In the genomic region with DNA sequence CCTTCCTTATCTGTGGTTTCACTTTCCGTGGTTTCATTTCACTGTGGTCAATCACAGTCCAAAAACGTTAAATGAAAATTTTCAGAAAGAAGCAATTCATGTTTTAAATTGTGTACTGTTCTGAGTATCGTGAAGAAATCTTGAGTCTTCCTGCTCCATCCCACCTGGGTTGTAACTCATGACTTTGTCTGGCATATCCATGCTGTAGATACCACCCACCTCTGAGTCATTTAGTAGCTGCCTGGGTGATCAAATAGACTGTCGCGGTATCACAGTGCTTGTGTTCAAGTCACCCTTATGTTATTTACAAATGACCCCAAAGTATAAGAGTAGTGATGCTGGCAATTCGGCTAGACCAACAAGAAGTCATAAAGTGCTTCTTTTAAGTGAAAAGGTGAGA, we compare ENCODE assay signal across 22 cellular contexts.
DNase-seq lines count a peak whose midpoint lies in the region; ATAC-seq and TF ChIP-seq lines count a peak whose summit lies in the region.
"Had no signal": no experiment of that assay in that cellular context is flagged by ENCODE, and none has a peak within 500 bp of the region (broad histone marks: within the 10 kb centered on the region; RNA-seq: fewer than 3 reads in every experiment).

No MANE protein-coding gene starts in this region.

- intact Hi-C loops in posterior vena cava (cut with DNase I): no loop called here
- intact Hi-C loops in MCF 10A (cut with micrococcal nuclease): no loop called here

- no peak for ATAC-seq in HG03139 (IDR thresholded peaks at IDR 0.05; ENCODE audit: unreplicated experiment)
- ATAC-seq: GM12878 had no signal

- peaks cover 0 to 11% (median 10%) of the 10 kb centered on the region in 10 experiments; a peak in 8 of 20 replicates for H3K4me1 ChIP-seq in BLaER1 treated with 17β-estradiol and CSF1 and Interleukin-3, amounts not matched to agents 10 nM and 100 nM
- peaks cover 10% of the 10 kb centered on the region for H3K4me1 ChIP-seq in OCI-LY3 (ENCODE audit: low read length)
- H3K4me1 ChIP-seq: BE2C had no signal

- no peak overlapping the region for H3K27ac Mint-ChIP-seq in MCF 10A (ENCODE audit: low read depth, unreplicated experiment)
- H3K27ac Mint-ChIP-seq: CD14-positive monocyte; CD4-positive, alpha-beta memory T cell; CD4-positive, CD25-positive, alpha-beta regulatory T cell; CD8-positive, alpha-beta memory T cell had no signal

- BruUV-seq in MCF 10A (replicated peaks; lab: Mats Ljungman, UMichigan): no TSS peak

- peak overlapping the region in 10 of 11 experiments; percentile 1 to 57 (median 20); a peak in 15 of 22 replicates for H3K4me2 ChIP-seq in BLaER1 treated with 17β-estradiol and CSF1 and Interleukin-3, amounts not matched to agents 10 nM and 100 nM
- H3K4me2 ChIP-seq in OCI-LY3 (ENCODE audit: low read length): peak overlapping the region; percentile 31; the same call in 1 of the 2 replicates

- no peaks in the 10 kb centered on the region for H3K79me2 ChIP-seq in OCI-LY3 (ENCODE audit: low read length)

- no peaks in the 10 kb centered on the region for H3K4me1 Mint-ChIP-seq in MCF 10A (ENCODE audit: insufficient read depth, unreplicated experiment)
- H3K4me1 Mint-ChIP-seq: CD14-positive monocyte; CD4-positive, alpha-beta memory T cell; CD4-positive, CD25-positive, alpha-beta regulatory T cell; CD8-positive, alpha-beta memory T cell had no signal

- no peaks in the 10 kb centered on the region for H3K9me3 ChIP-seq in BLaER1 treated with 17β-estradiol and CSF1 and Interleukin-3, amounts not matched to agents 10 nM and 100 nM (replicated peaks in 1 of 11)
- H3K9me3 ChIP-seq in OCI-LY3 (ENCODE audit: insufficient read depth, low read length): no peaks in the 10 kb centered on the region
- H3K9me3 ChIP-seq: BE2C had no signal

- H4K20me1 ChIP-seq in BLaER1 treated with 17β-estradiol and CSF1 and Interleukin-3, amounts not matched to agents 10 nM and 100 nM: no peaks in the 10 kb centered on the region
- H4K20me1 ChIP-seq in OCI-LY3 (ENCODE audit: insufficient read depth, low read length): no peaks in the 10 kb centered on the region

- H3K4me3 ChIP-seq in BLaER1 treated with 17β-estradiol and CSF1 and Interleukin-3, amounts not matched to agents 10 nM and 100 nM: no peak overlapping the region
- no peak overlapping the region for H3K4me3 ChIP-seq in OCI-LY3 (ENCODE audit: low read length)
- H3K4me3 ChIP-seq: GM12878 had no signal

- no peaks in the 10 kb centered on the region for H3K27me3 ChIP-seq in BLaER1 treated with 17β-estradiol and CSF1 and Interleukin-3, amounts not matched to agents 10 nM and 100 nM
- no peaks in the 10 kb centered on the region for H3K27me3 ChIP-seq in OCI-LY3 (ENCODE audit: low read depth, low read length)
- H3K27me3 ChIP-seq: BE2C had no signal

- H3K4me3 Mint-ChIP-seq in MCF 10A (ENCODE audit: unreplicated experiment): no peak overlapping the region
- H3K4me3 Mint-ChIP-seq: CD14-positive monocyte; CD4-positive, CD25-positive, alpha-beta regulatory T cell; CD8-positive, alpha-beta memory T cell had no signal

- H3K36me3 ChIP-seq in BLaER1 treated with 17β-estradiol and CSF1 and Interleukin-3, amounts not matched to agents 10 nM and 100 nM: no peaks in the 10 kb centered on the region
- no peaks in the 10 kb centered on the region for H3K36me3 ChIP-seq in OCI-LY3 (replicated peaks; ENCODE audit: low read depth, low read length)
- H3K36me3 ChIP-seq: BE2C had no signal

- 0 out of 2 replicates have a peak overlapping the region, but pooled peaks have one; percentile 34 for H2AFZ ChIP-seq in OCI-LY3 (ENCODE audit: low read depth, low read length)

- no peaks in the 10 kb centered on the region for H3K27me3 Mint-ChIP-seq in MCF 10A (ENCODE audit: insufficient read depth, unreplicated experiment)
- H3K27me3 Mint-ChIP-seq: CD4-positive, CD25-positive, alpha-beta regulatory T cell had no signal

- H3K9ac ChIP-seq in BLaER1 treated with 17β-estradiol and CSF1 and Interleukin-3, amounts not matched to agents 10 nM and 100 nM: no peak overlapping the region
- H3K9ac ChIP-seq in OCI-LY3 (ENCODE audit: low read length): no peak overlapping the region

- H3K27ac ChIP-seq in BLaER1 treated with 17β-estradiol and CSF1 and Interleukin-3, amounts not matched to agents 10 nM and 100 nM: no peak overlapping the region
- no peak overlapping the region for H3K27ac ChIP-seq in OCI-LY3 (ENCODE audit: low read length)

- POLR2A ChIA-PET in MCF 10A (lab: Yijun Ruan, JAX): no interaction called here

- no peaks in the 10 kb centered on the region for H3K36me3 Mint-ChIP-seq in MCF 10A (ENCODE audit: insufficient read depth, unreplicated experiment)
- H3K36me3 Mint-ChIP-seq: CD14-positive monocyte; CD4-positive, alpha-beta memory T cell; CD4-positive, CD25-positive, alpha-beta regulatory T cell; CD8-positive, alpha-beta memory T cell had no signal

- TF ChIP-seq CTCF in OCI-LY3 (IDR thresholded peaks at IDR 0.05; ENCODE audit: low read depth, low read length) (no peak), MCF 10A (IDR thresholded peaks at IDR 0.05; ENCODE audit: unreplicated experiment) (no peak)

- peaks cover 38% of the 10 kb centered on the region for H3K9me3 Mint-ChIP-seq in MCF 10A (ENCODE audit: unreplicated experiment)

- CTCF ChIA-PET in MCF 10A (lab: Yijun Ruan, JAX): no interaction called here

- no peak for DNase-seq in posterior vena cava (ENCODE audit: low spot score)
- no peak for DNase-seq in MCF 10A (ENCODE audit: unreplicated experiment)
- DNase-seq: 8988T; ACHN; BE2C; C1 segment of cervical spinal cord; CD4-positive, alpha-beta memory T cell; CD4-positive, CD25-positive, alpha-beta regulatory T cell; CD8-positive, alpha-beta memory T cell; COR-L47; DMS 273 treated with DMSO at 0.1 percent for 48 hours; DMS153; DMS53; DMS79; DND-41; EL; GDM1 had no signal
